Comparison of ENCODE assay signal across 24 cellular contexts in genomic region chr13:21831654-21832324, GRCh38.
"Had no signal": no experiment of that assay in that cellular context is flagged by ENCODE, and none has a peak within 500 bp of the region (broad histone marks: within the 10 kb centered on the region; RNA-seq: fewer than 3 reads in every experiment).

No MANE protein-coding gene starts in this region.

- H3K36me3 ChIP-seq: esophagus squamous epithelium, gastrocnemius medialis, heart right ventricle, left lung, lower lobe of right lung had no signal

- DNase-seq: cortex of kidney; effector CD8-positive, alpha-beta T cell; effector memory CD8-positive, alpha-beta T cell; endodermal cell; erythroblast; esophagus squamous epithelium; foreskin fibroblast; foreskin melanocyte; gastrocnemius medialis; glutamatergic neuron; head of caudate nucleus; heart right ventricle; hippocampal formation; left cardiac atrium; left lung; left ventricle myocardium superior; lower lobe of right lung; mesendoderm; midbrain; naive thymus-derived CD4-positive, alpha-beta T cell; natural killer cell had no signal

- H3K27ac Mint-ChIP-seq: dendritic cell treated with granulocyte-macrophage colony-stimulating factor and Interleukin-4, amounts not matched to agents 40 ng/mL and 50 ng/mL, for 4 days; effector memory CD8-positive, alpha-beta T cell; endodermal cell; naive thymus-derived CD4-positive, alpha-beta T cell; natural killer cell had no signal

- H3K36me3 Mint-ChIP-seq: naive thymus-derived CD4-positive, alpha-beta T cell; natural killer cell had no signal

- H3K4me3 ChIP-seq: esophagus squamous epithelium, gastrocnemius medialis, heart right ventricle, left lung, lower lobe of right lung had no signal

- H3K27ac ChIP-seq: epithelial cell of prostate, esophagus squamous epithelium, gastrocnemius medialis, heart right ventricle, left lung, lower lobe of right lung had no signal

- H3K4me1 ChIP-seq: esophagus squamous epithelium, gastrocnemius medialis, heart right ventricle, left lung, lower lobe of right lung had no signal

- H3K27me3 Mint-ChIP-seq: dendritic cell treated with granulocyte-macrophage colony-stimulating factor and Interleukin-4, amounts not matched to agents 40 ng/mL and 50 ng/mL, for 4 days had no signal

- H3K9me3 ChIP-seq: esophagus squamous epithelium, gastrocnemius medialis, heart right ventricle, lower lobe of right lung had no signal

- H3K4me3 Mint-ChIP-seq: dendritic cell treated with granulocyte-macrophage colony-stimulating factor and Interleukin-4, amounts not matched to agents 40 ng/mL and 50 ng/mL, for 4 days; effector memory CD8-positive, alpha-beta T cell; endodermal cell; naive thymus-derived CD4-positive, alpha-beta T cell; natural killer cell had no signal

- ATAC-seq: effector memory CD8-positive, alpha-beta T cell; esophagus mucosa; gastrocnemius medialis; heart right ventricle; left cardiac atrium; left lung; left ventricle myocardium superior; lower lobe of right lung; naive thymus-derived CD4-positive, alpha-beta T cell; natural killer cell had no signal

- H3K9me3 Mint-ChIP-seq: effector memory CD8-positive, alpha-beta T cell; natural killer cell had no signal

- H3K27me3 ChIP-seq: esophagus squamous epithelium, gastrocnemius medialis, left lung had no signal

- H3K4me1 Mint-ChIP-seq: natural killer cell had no signal
